8 cellular contexts compared by ENCODE assay signal in genomic region chr6:53066059-53066406, GRCh38. TPM values are rescaled to one million over a fixed set of nuclear protein-coding genes. Genes with fewer than 3 reads are reported as not detected.
DNase-seq lines count a peak whose midpoint lies in the region; ATAC-seq and TF ChIP-seq lines count a peak whose summit lies in the region.

No MANE protein-coding gene starts in this region.

- DNase-seq in DMS79 (lab: John Stamatoyannopoulos, UW) (peak; percentile 23), KBM-7 (peak; percentile 58), lower leg skin (ENCODE audit: low spot score in 2 of 2) (peak; percentile 31 to 90)
- DNase-seq in activated CD4-positive, alpha-beta T cell treated with anti-CD3 and anti-CD28 coated beads, Interleukin-2, amount 50 U/mL, for 48 hours: peak; percentile 37 to 53
- peak; percentile 3 to 21 (median 9) for DNase-seq in stimulated activated CD4-positive, alpha-beta T cell treated with anti-CD3 and anti-CD28 coated beads, TNF-alpha, amount 100 ng/mL, for 4 hours (ENCODE audit: low read depth in 3 of 3)

- H3K9me3 ChIP-seq in ectodermal cell (ENCODE audit: control insufficient read depth, low read length): no peaks in the 10 kb centered on the region

- H3K36me3 ChIP-seq in ectodermal cell (ENCODE audit: control insufficient read depth, insufficient read depth, low read length): no peaks in the 10 kb centered on the region

- TF ChIP-seq POLR2A in lower leg skin (IDR thresholded peaks at IDR 0.05): no peak

- in situ Hi-C loops in KBM-7 (cut with MboI; ENCODE audit: low pct_unique_long_range_greater_than_20kb, low sequenced_read_pairs): no loop called here

- WGBS in ectodermal cell, 2 experiments: 5 to 6% methylated on average over 19 of the region's 19 CpGs
- 0 to 2% methylated on average over 18 to 19 of the region's 19 CpGs for WGBS in lower leg skin, 2 donors

- H3K4me1 ChIP-seq in ectodermal cell (ENCODE audit: control insufficient read depth, insufficient read depth, low read length): no peaks in the 10 kb centered on the region

- no peak for ATAC-seq in GM19452 (IDR thresholded peaks at IDR 0.05; ENCODE audit: unreplicated experiment)
- ATAC-seq in HG02852 (IDR thresholded peaks at IDR 0.05; ENCODE audit: unreplicated experiment): no peak

- peak overlapping the region; percentile 99 for H3K4me3 ChIP-seq in ectodermal cell (ENCODE audit: insufficient read depth, low read depth, low read length)
- H3K4me3 ChIP-seq in lower leg skin (ENCODE audit: low read depth, poor library complexity, severe bottlenecking): peak overlapping the region; percentile 99

- no peak for TF ChIP-seq CTCF in lower leg skin (IDR thresholded peaks at IDR 0.05)

- intact Hi-C loops in lower leg skin (cut with DNase I; ENCODE audit: low total_unique reads): no loop called here

- no peak overlapping the region for H3K27ac ChIP-seq in ectodermal cell (ENCODE audit: insufficient read depth, low read depth, low read length, poor library complexity, severe bottlenecking)

- peaks cover 9% of the 10 kb centered on the region for H3K27me3 ChIP-seq in ectodermal cell (ENCODE audit: control insufficient read depth, insufficient read depth, low read length, poor library complexity, severe bottlenecking)

RNA-seq across cellular contexts. Expression of gene FBXO9, which starts 0.8 kb away (rescaled TPM):
- 36.7 TPM for polyA plus RNA-seq in ectodermal cell (2013, experiment 1 of 4)
- 36.6 TPM for polyA plus RNA-seq in ectodermal cell (2013, experiment 2 of 4)
- polyA plus RNA-seq in ectodermal cell (2013, experiment 3 of 4): 36.0 TPM
- polyA plus RNA-seq in ectodermal cell (2013, experiment 4 of 4): 34.1 TPM
- 10 to 100 TPM; 22.5 to 45.0 (median 28.3) TPM for total RNA-seq in lower leg skin

RNA-seq across cellular contexts. Expression of gene CILK1, which starts 4.4 kb away (rescaled TPM):
- 13.8 TPM for polyA plus RNA-seq in ectodermal cell (2013, experiment 1 of 4)
- 16.2 TPM for polyA plus RNA-seq in ectodermal cell (2013, experiment 2 of 4)
- 11.3 TPM for polyA plus RNA-seq in ectodermal cell (2013, experiment 3 of 4)
- polyA plus RNA-seq in ectodermal cell (2013, experiment 4 of 4): 12.7 TPM
- 10 to 100 TPM; 13.1 to 22.5 (median 17.4) TPM for total RNA-seq in lower leg skin

Comparison
In these comparisons a context has a peak if more than half of its experiments do, and no peak if none do; other contexts are left out.
1. DNase-seq: peak in every context shown above with its lines; median percentile 60 in lower leg skin; 58 in KBM-7; 45 in activated CD4-positive, alpha-beta T cell treated with anti-CD3 and anti-CD28 coated beads, Interleukin-2, amount 50 U/mL, for 48 hours; 23 in DMS79; 9 in stimulated activated CD4-positive, alpha-beta T cell treated with anti-CD3 and anti-CD28 coated beads, TNF-alpha, amount 100 ng/mL, for 4 hours.